Comparison of ENCODE assay signal across 1 cellular context in genomic region chr21:31706562-31706961, GRCh38.
TF ChIP-seq lines count a peak whose summit lies in the region.

No MANE protein-coding gene starts in this region.

TF ChIP-seq in K562, 482 proteins besides CTCF, POLR2A, EP300 and RAD21:
- TF ChIP-seq SNIP1 (IDR thresholded peaks at IDR 0.05; ENCODE audit: low read depth) (no peak), PATZ1 (CRISPR knock-in tag; IDR thresholded peaks at IDR 0.05; ENCODE audit: borderline replicate concordance) (no peak), TCFL5 (CRISPR knock-in tag; conservative IDR thresholded peaks at IDR 0.05) (no peak), USF2 (CRISPR knock-in tag; IDR thresholded peaks at IDR 0.05) (no peak), ILK (tag; IDR thresholded peaks at IDR 0.05; ENCODE audit: borderline replicate concordance, low read depth) (no peak), MEIS2 (IDR thresholded peaks at IDR 0.05; ENCODE audit: partially characterized antibody) (no peak), PCBP1 (IDR thresholded peaks at IDR 0.05; ENCODE audit: low read depth, low read length, poor library complexity, severe bottlenecking) (no peak), CGGBP1 (CRISPR knock-in tag; IDR thresholded peaks at IDR 0.05) (no peak), BRCA1 (IDR thresholded peaks at IDR 0.05) (no peak), BRCA1 (CRISPR knock-in tag; IDR thresholded peaks at IDR 0.05) (no peak), TFE3 (CRISPR knock-in tag; IDR thresholded peaks at IDR 0.05) (no peak), RB1 (IDR thresholded peaks at IDR 0.05; ENCODE audit: low read depth) (no peak), SLC30A9 (CRISPR knock-in tag; IDR thresholded peaks at IDR 0.05) (no peak), MIER1 (IDR thresholded peaks at IDR 0.05; ENCODE audit: low read depth) (no peak), ATF1 (CRISPR knock-in tag; IDR thresholded peaks at IDR 0.05) (no peak), ATF1 (tag; IDR thresholded peaks at IDR 0.05) (no peak), ZNF407 (IDR thresholded peaks at IDR 0.05; ENCODE audit: low read depth) (no peak), BCOR (IDR thresholded peaks at IDR 0.05) (no peak), ZNF134 (CRISPR knock-in tag; conservative IDR thresholded peaks at IDR 0.05) (no peak), CBFB (CRISPR knock-in tag; IDR thresholded peaks at IDR 0.05) (no peak), CREB3L1 (IDR thresholded peaks at IDR 0.05; ENCODE audit: borderline replicate concordance, low read depth) (no peak), DEAF1 (CRISPR knock-in tag; IDR thresholded peaks at IDR 0.05) (no peak)
